Comparison of ENCODE assay signal across 14 cellular contexts in genomic region chr1:205545991-205546390, GRCh38.
"Had no signal": no experiment of that assay in that cellular context is flagged by ENCODE, and none has a peak within 500 bp of the region (broad histone marks: within the 10 kb centered on the region; RNA-seq: fewer than 3 reads in every experiment).

No MANE protein-coding gene starts in this region.

- DNase-seq: activated CD4-positive, alpha-beta T cell treated with anti-CD3 and anti-CD28 coated beads, Interleukin-2, amount 50 U/mL, for 4 hours; activated effector memory CD4-positive, alpha-beta T cell treated with Interleukin-2 at 50 U/mL for 16 hours; activated naive CD4-positive, alpha-beta T cell treated with anti-CD3 and anti-CD28 coated beads, Interleukin-2, amount 10 ng/mL, durations not matched to agents 7 days and 5 days; activated T-cell treated with anti-CD3 and anti-CD28 coated beads, Interleukin-2, amount 50 U/mL, for 48 hours; effector memory CD4-positive, alpha-beta T cell; mesenchymal stem cell; naive thymus-derived CD8-positive, alpha-beta T cell; stimulated activated CD4-positive, alpha-beta T cell treated with anti-CD3 and anti-CD28 coated beads, Interleukin-2, amount 100 ng/mL, for 24 hours; stimulated activated naive CD8-positive, alpha-beta T cell treated with anti-CD3 and anti-CD28 coated beads, Interleukin-15, Interleukin-2, amounts not matched to agents 100 U/mL and 50 U/mL, for 24 hours; SW 1271; T-helper 2 cell; trophoblast cell had no signal

- H3K36me3 ChIP-seq: ascending aorta, neutrophil had no signal

- H3K9me3 ChIP-seq: ascending aorta, neutrophil had no signal

- H3K27ac ChIP-seq: ascending aorta, neutrophil had no signal

- H3K27me3 ChIP-seq: ascending aorta had no signal

- H3K4me3 ChIP-seq: ascending aorta had no signal

- ATAC-seq: naive thymus-derived CD8-positive, alpha-beta T cell; stimulated activated naive CD8-positive, alpha-beta T cell treated with anti-CD3 and anti-CD28 coated beads, Interleukin-15, Interleukin-2, amounts not matched to agents 100 U/mL and 50 U/mL, for 24 hours had no signal
